Comparison of ENCODE assay signal across 16 cellular contexts in genomic region chr12:122729583-122730214, GRCh38. TPM values are rescaled to one million over a fixed set of nuclear protein-coding genes. Genes with fewer than 3 reads are reported as not detected.
A peak's percentile ranks its signal among the peaks of the same experiment; 100 is the strongest.
DNase-seq lines count a peak whose midpoint lies in the region; ATAC-seq and TF ChIP-seq lines count a peak whose summit lies in the region.
"Had no signal": no experiment of that assay in that cellular context is flagged by ENCODE, and none has a peak within 500 bp of the region (broad histone marks: within the 10 kb centered on the region; RNA-seq: fewer than 3 reads in every experiment).

No MANE protein-coding gene starts in this region.

- H4K8ac ChIP-seq in mesendoderm (ENCODE audit: low read depth, low read length) = no peak overlapping the region

- peaks cover 8% of the 10 kb centered on the region for H3K9me3 Mint-ChIP-seq in activated T-helper 2 cell treated with anti-CD3 and anti-CD28 coated beads, Interferon-gamma antibody, Interleukin-2, Interleukin-4, amounts not matched to agents 10 μg/mL and 5 μg/mL and 100 μg/mL, durations not matched to agents 14 hours and 24 hours and 36 hours
- H3K9me3 Mint-ChIP-seq: immature natural killer cell, mesothelial cell of epicardium had no signal

- no peaks in the 10 kb centered on the region for H3K79me1 ChIP-seq in mesendoderm (ENCODE audit: low read length)

- no peaks in the 10 kb centered on the region for H3K27me3 ChIP-seq in ACC112 (ENCODE audit: insufficient read depth, low read length)
- no peaks in the 10 kb centered on the region for H3K27me3 ChIP-seq in mesendoderm (ENCODE audit: insufficient read depth, low read length, poor library complexity)
- H3K27me3 ChIP-seq in body of pancreas = no peaks in the 10 kb centered on the region
- H3K27me3 ChIP-seq: pancreas, tibial nerve had no signal

- peak; percentile 56 for DNase-seq in DMS79 (lab: John Stamatoyannopoulos, UW)
- no peak for DNase-seq in activated T-helper 2 cell treated with anti-CD3 and anti-CD28 coated beads, Interferon-gamma antibody, Interleukin-2, Interleukin-4, amounts not matched to agents 10 μg/mL and 5 μg/mL and 100 μg/mL, durations not matched to agents 14 hours and 24 hours and 36 hours (ENCODE audit: low spot score)
- no peak for DNase-seq in mesendoderm
- DNase-seq in body of pancreas = no peak
- DNase-seq in NOMO-1 (lab: John Stamatoyannopoulos, UW; ENCODE audit: unreplicated experiment in 2 of 2) = no peak
- DNase-seq in 8988T = no peak
- DNase-seq in HUDEP-2 (lab: John Stamatoyannopoulos, UW; ENCODE audit: unreplicated experiment in 76 of 76) = no peak
- DNase-seq: immature natural killer cell, Kasumi-1, NCI-H1436 treated with DMSO at 0.1 percent for 48 hours, NCI-H446, pancreas had no signal

- peak overlapping the region; percentile 18 for H2AK5ac ChIP-seq in mesendoderm (ENCODE audit: low read length)

- no peak overlapping the region for H2BK15ac ChIP-seq in mesendoderm (replicated peaks; ENCODE audit: low read depth)

- H3K27ac ChIP-seq in ACC112 (ENCODE audit: low read depth, low read length) (no peak overlapping the region), mesendoderm (ENCODE audit: low read depth, low read length) (no peak overlapping the region), body of pancreas (no peak overlapping the region)
- H3K27ac ChIP-seq: pancreas had no signal

- H3K18ac ChIP-seq in mesendoderm (ENCODE audit: low read length) = no peak overlapping the region

- H3K4me2 ChIP-seq in mesendoderm (ENCODE audit: low read length) = no peak overlapping the region

- no peak overlapping the region for H2BK5ac ChIP-seq in mesendoderm (ENCODE audit: low read length)

- H2BK120ac ChIP-seq in mesendoderm (ENCODE audit: low read depth, low read length) = no peak overlapping the region

- ATAC-seq in body of pancreas = no peak

- peak overlapping the region; percentile 74 for H3K4me3 Mint-ChIP-seq in activated T-helper 2 cell treated with anti-CD3 and anti-CD28 coated beads, Interferon-gamma antibody, Interleukin-2, Interleukin-4, amounts not matched to agents 10 μg/mL and 5 μg/mL and 100 μg/mL, durations not matched to agents 14 hours and 24 hours and 36 hours (ENCODE audit: low read depth)
- H3K4me3 Mint-ChIP-seq: immature natural killer cell, mesothelial cell of epicardium had no signal

- peak overlapping the region; percentile 66 for H3K23ac ChIP-seq in mesendoderm (ENCODE audit: low read length)

- H3K4ac ChIP-seq in mesendoderm (ENCODE audit: low read depth, low read length) = no peak overlapping the region

- H3K9ac ChIP-seq in mesendoderm (ENCODE audit: low read length) = no peak overlapping the region

- peaks cover 22% of the 10 kb centered on the region for H3K36me3 Mint-ChIP-seq in activated T-helper 2 cell treated with anti-CD3 and anti-CD28 coated beads, Interferon-gamma antibody, Interleukin-2, Interleukin-4, amounts not matched to agents 10 μg/mL and 5 μg/mL and 100 μg/mL, durations not matched to agents 14 hours and 24 hours and 36 hours (ENCODE audit: low read depth)
- H3K36me3 Mint-ChIP-seq: immature natural killer cell, mesothelial cell of epicardium had no signal

- peaks cover 84% of the 10 kb centered on the region for H3K4me1 Mint-ChIP-seq in activated T-helper 2 cell treated with anti-CD3 and anti-CD28 coated beads, Interferon-gamma antibody, Interleukin-2, Interleukin-4, amounts not matched to agents 10 μg/mL and 5 μg/mL and 100 μg/mL, durations not matched to agents 14 hours and 24 hours and 36 hours (ENCODE audit: low read depth)

- H2AFZ ChIP-seq in ACC112 (ENCODE audit: low read length, unreplicated experiment) = no peak overlapping the region

- no peaks in the 10 kb centered on the region for H3K27me3 Mint-ChIP-seq in activated T-helper 2 cell treated with anti-CD3 and anti-CD28 coated beads, Interferon-gamma antibody, Interleukin-2, Interleukin-4, amounts not matched to agents 10 μg/mL and 5 μg/mL and 100 μg/mL, durations not matched to agents 14 hours and 24 hours and 36 hours (ENCODE audit: low read depth)

- H3K79me2 ChIP-seq in ACC112 (ENCODE audit: control insufficient read depth, insufficient read depth, low read length, unreplicated experiment) (no peaks in the 10 kb centered on the region), mesendoderm (ENCODE audit: control insufficient read depth, insufficient read depth, low read length) (no peaks in the 10 kb centered on the region)

- no peak overlapping the region for H4K5ac ChIP-seq in mesendoderm (ENCODE audit: low read length)

- H3K4me1 ChIP-seq in ACC112 (ENCODE audit: control insufficient read depth, insufficient read depth, low read length, unreplicated experiment) (peaks cover 10% of the 10 kb centered on the region), mesendoderm (ENCODE audit: control insufficient read depth, low read depth, low read length) (no peaks in the 10 kb centered on the region), body of pancreas (no peaks in the 10 kb centered on the region)
- H3K4me1 ChIP-seq: pancreas had no signal

- peak overlapping the region; percentile 85 for H3K27ac Mint-ChIP-seq in activated T-helper 2 cell treated with anti-CD3 and anti-CD28 coated beads, Interferon-gamma antibody, Interleukin-2, Interleukin-4, amounts not matched to agents 10 μg/mL and 5 μg/mL and 100 μg/mL, durations not matched to agents 14 hours and 24 hours and 36 hours
- H3K27ac Mint-ChIP-seq: immature natural killer cell, mesothelial cell of epicardium had no signal

- H3K4me3 ChIP-seq in ACC112 (ENCODE audit: low read depth, low read length) = peak overlapping the region; percentile 74
- no peak overlapping the region for H3K4me3 ChIP-seq in mesendoderm (ENCODE audit: low read length)
- no peak overlapping the region for H3K4me3 ChIP-seq in body of pancreas

- peak overlapping the region; percentile 42 for H3K56ac ChIP-seq in mesendoderm (ENCODE audit: low read length)

- intact Hi-C loops in activated T-helper 2 cell treated with anti-CD3 and anti-CD28 coated beads, Interferon-gamma antibody, Interleukin-2, Interleukin-4, amounts not matched to agents 10 μg/mL and 5 μg/mL and 100 μg/mL, durations not matched to agents 14 hours and 24 hours and 36 hours (cut with micrococcal nuclease) = loop anchor here (1.0 kb wide), 1 partner anchor 8 kb away; no protein-coding TSS in a partner anchor
- intact Hi-C loops in body of pancreas (cut with DNase I) = no loop called here

- no CpG with 5 or more reads among the region's 27 CpGs for WGBS in mesendoderm (ENCODE audit: extremely low coverage, insufficient coverage, low lambda C conversion rate)
- 77 to 82% methylated on average over 19 to 27 of the region's 27 CpGs for WGBS in body of pancreas, 2 donors

- no peaks in the 10 kb centered on the region for H3K9me3 ChIP-seq in body of pancreas
- H3K9me3 ChIP-seq: pancreas, tibial nerve had no signal

- no peaks in the 10 kb centered on the region for H3K36me3 ChIP-seq in ACC112 (ENCODE audit: insufficient read depth, low read length)
- H3K36me3 ChIP-seq in mesendoderm (ENCODE audit: control insufficient read depth, insufficient read depth, low read length) = no peaks in the 10 kb centered on the region
- H3K36me3 ChIP-seq in body of pancreas (replicated peaks in 1 of 2; ENCODE audit: insufficient read depth in 1 of 2, low read depth in 2 of 2) = no peaks in the 10 kb centered on the region
- H3K36me3 ChIP-seq: pancreas, tibial nerve had no signal

- TF ChIP-seq POLR2A in body of pancreas (IDR thresholded peaks at IDR 0.05) = no peak

- no peak for TF ChIP-seq CTCF in body of pancreas (IDR thresholded peaks at IDR 0.05)

RNA-seq across cellular contexts. Expression of gene HCAR1, which starts 0.9 kb away (rescaled TPM):
- 2.6 and 2.8 TPM in 2 replicates for total RNA-seq in activated T-helper 2 cell treated with anti-CD3 and anti-CD28 coated beads, Interferon-gamma antibody, Interleukin-2, Interleukin-4, amounts not matched to agents 10 μg/mL and 5 μg/mL and 100 μg/mL, durations not matched to agents 14 hours and 24 hours and 36 hours
- 0.04 TPM for polyA plus RNA-seq in mesendoderm (2013, experiment 1 of 2)
- 0.03 TPM for polyA plus RNA-seq in mesendoderm (2013, experiment 2 of 2)
- total RNA-seq in body of pancreas = under 1 TPM in 1 of 2 donors, not detected in 1; 0.26 TPM
- polyA plus RNA-seq: CD14-positive monocyte, immature natural killer cell had no signal

RNA-seq across cellular contexts. Expression of gene HCAR3, which starts 13.1 kb away (rescaled TPM):
- total RNA-seq in activated T-helper 2 cell treated with anti-CD3 and anti-CD28 coated beads, Interferon-gamma antibody, Interleukin-2, Interleukin-4, amounts not matched to agents 10 μg/mL and 5 μg/mL and 100 μg/mL, durations not matched to agents 14 hours and 24 hours and 36 hours = 0.34 and 0.46 TPM in 2 replicates
- not detected for polyA plus RNA-seq in mesendoderm (2013, experiment 1 of 2)
- polyA plus RNA-seq in mesendoderm (2013, experiment 2 of 2) = not detected
- under 1 TPM in 1 of 2 donors, not detected in 1; 0.33 TPM for total RNA-seq in body of pancreas
- polyA plus RNA-seq: immature natural killer cell, pancreas had no signal

RNA-seq across cellular contexts. Expression of gene DENR, which starts 22.9 kb away (rescaled TPM):
- total RNA-seq in activated T-helper 2 cell treated with anti-CD3 and anti-CD28 coated beads, Interferon-gamma antibody, Interleukin-2, Interleukin-4, amounts not matched to agents 10 μg/mL and 5 μg/mL and 100 μg/mL, durations not matched to agents 14 hours and 24 hours and 36 hours = 76.7 and 79.6 TPM in 2 replicates
- polyA plus RNA-seq in mesendoderm (2013, experiment 1 of 2) = 88.7 TPM
- polyA plus RNA-seq in mesendoderm (2013, experiment 2 of 2) = 88.6 TPM
- total RNA-seq in body of pancreas = 10 to 100 TPM; 25.4 to 26.4 TPM

RNA-seq across cellular contexts. Expression of gene HCAR2, which starts 26.5 kb away (rescaled TPM):
- total RNA-seq in activated T-helper 2 cell treated with anti-CD3 and anti-CD28 coated beads, Interferon-gamma antibody, Interleukin-2, Interleukin-4, amounts not matched to agents 10 μg/mL and 5 μg/mL and 100 μg/mL, durations not matched to agents 14 hours and 24 hours and 36 hours = 0.16 TPM in 2 replicates
- polyA plus RNA-seq in mesendoderm (2013, experiment 1 of 2) = not detected
- polyA plus RNA-seq in mesendoderm (2013, experiment 2 of 2) = not detected
- not detected for total RNA-seq in body of pancreas
- polyA plus RNA-seq: immature natural killer cell had no signal

RNA-seq across cellular contexts. Expression of gene CCDC62, which starts 44.7 kb away (rescaled TPM):
- total RNA-seq in activated T-helper 2 cell treated with anti-CD3 and anti-CD28 coated beads, Interferon-gamma antibody, Interleukin-2, Interleukin-4, amounts not matched to agents 10 μg/mL and 5 μg/mL and 100 μg/mL, durations not matched to agents 14 hours and 24 hours and 36 hours = 0.39 and 0.62 TPM in 2 replicates
- polyA plus RNA-seq in mesendoderm (2013, experiment 1 of 2) = 0.14 TPM
- polyA plus RNA-seq in mesendoderm (2013, experiment 2 of 2) = 0.15 TPM
- total RNA-seq in body of pancreas = not detected
